Comparison of ENCODE assay signal across 2 cellular contexts in the genomic region with DNA sequence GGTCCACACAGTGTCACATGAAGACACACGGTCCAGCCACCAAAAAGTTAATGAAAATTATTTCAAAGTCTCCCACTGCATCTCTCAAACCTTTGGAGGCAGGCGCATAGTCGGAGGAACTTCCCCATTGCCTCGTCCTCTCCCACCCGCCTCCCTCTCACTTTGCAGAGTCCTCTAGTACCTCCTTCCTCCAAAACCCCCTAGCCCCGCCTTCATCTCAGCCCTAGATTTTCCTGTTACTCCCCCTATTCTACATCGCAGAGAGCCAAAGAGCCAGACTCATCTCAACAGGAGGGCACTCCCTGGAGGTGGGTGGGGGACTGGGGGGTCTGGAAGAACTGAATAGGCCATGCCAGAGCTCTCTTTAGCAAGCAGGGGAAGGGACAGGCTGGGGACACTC.
TF ChIP-seq lines count a peak whose summit lies in the region.

No MANE protein-coding gene starts in this region.

TF ChIP-seq in GM23338, 12 proteins besides CTCF, POLR2A, EP300 and RAD21 (continued from another document):
- TF ChIP-seq EZH2 (IDR thresholded peaks at IDR 0.05; ENCODE audit: low read depth, unreplicated experiment): no peak
- TF ChIP-seq, protein P1, sequence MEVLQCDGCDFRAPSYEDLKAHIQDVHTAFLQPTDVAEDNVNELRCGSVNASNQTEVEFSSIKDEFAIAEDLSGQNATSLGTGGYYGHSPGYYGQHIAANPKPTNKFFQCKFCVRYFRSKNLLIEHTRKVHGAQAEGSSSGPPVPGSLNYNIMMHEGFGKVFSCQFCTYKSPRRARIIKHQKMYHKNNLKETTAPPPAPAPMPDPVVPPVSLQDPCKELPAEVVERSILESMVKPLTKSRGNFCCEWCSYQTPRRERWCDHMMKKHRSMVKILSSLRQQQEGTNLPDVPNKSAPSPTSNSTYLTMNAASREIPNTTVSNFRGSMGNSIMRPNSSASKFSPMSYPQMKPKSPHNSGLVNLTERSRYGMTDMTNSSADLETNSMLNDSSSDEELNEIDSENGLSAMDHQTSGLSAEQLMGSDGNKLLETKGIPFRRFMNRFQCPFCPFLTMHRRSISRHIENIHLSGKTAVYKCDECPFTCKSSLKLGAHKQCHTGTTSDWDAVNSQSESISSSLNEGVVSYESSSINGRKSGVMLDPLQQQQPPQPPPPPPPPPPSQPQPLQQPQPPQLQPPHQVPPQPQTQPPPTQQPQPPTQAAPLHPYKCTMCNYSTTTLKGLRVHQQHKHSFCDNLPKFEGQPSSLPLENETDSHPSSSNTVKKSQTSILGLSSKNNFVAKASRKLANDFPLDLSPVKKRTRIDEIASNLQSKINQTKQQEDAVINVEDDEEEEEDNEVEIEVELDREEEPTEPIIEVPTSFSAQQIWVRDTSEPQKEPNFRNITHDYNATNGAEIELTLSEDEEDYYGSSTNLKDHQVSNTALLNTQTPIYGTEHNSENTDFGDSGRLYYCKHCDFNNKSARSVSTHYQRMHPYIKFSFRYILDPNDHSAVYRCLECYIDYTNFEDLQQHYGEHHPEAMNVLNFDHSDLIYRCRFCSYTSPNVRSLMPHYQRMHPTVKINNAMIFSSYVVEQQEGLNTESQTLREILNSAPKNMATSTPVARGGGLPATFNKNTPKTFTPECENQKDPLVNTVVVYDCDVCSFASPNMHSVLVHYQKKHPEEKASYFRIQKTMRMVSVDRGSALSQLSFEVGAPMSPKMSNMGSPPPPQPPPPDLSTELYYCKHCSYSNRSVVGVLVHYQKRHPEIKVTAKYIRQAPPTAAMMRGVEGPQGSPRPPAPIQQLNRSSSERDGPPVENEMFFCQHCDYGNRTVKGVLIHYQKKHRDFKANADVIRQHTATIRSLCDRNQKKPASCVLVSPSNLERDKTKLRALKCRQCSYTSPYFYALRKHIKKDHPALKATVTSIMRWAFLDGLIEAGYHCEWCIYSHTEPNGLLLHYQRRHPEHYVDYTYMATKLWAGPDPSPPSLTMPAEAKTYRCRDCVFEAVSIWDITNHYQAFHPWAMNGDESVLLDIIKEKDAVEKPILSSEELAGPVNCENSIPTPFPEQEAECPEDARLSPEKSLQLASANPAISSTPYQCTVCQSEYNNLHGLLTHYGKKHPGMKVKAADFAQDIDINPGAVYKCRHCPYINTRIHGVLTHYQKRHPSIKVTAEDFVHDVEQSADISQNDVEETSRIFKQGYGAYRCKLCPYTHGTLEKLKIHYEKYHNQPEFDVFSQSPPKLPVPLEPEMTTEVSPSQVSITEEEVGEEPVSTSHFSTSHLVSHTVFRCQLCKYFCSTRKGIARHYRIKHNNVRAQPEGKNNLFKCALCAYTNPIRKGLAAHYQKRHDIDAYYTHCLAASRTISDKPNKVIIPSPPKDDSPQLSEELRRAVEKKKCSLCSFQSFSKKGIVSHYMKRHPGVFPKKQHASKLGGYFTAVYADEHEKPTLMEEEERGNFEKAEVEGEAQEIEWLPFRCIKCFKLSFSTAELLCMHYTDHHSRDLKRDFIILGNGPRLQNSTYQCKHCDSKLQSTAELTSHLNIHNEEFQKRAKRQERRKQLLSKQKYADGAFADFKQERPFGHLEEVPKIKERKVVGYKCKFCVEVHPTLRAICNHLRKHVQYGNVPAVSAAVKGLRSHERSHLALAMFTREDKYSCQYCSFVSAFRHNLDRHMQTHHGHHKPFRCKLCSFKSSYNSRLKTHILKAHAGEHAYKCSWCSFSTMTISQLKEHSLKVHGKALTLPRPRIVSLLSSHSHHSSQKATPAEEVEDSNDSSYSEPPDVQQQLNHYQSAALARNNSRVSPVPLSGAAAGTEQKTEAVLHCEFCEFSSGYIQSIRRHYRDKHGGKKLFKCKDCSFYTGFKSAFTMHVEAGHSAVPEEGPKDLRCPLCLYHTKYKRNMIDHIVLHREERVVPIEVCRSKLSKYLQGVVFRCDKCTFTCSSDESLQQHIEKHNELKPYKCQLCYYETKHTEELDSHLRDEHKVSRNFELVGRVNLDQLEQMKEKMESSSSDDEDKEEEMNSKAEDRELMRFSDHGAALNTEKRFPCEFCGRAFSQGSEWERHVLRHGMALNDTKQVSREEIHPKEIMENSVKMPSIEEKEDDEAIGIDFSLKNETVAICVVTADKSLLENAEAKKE (CRISPR knock-in tag; IDR thresholded peaks at IDR 0.05): no peak
- TF ChIP-seq, protein P2, sequence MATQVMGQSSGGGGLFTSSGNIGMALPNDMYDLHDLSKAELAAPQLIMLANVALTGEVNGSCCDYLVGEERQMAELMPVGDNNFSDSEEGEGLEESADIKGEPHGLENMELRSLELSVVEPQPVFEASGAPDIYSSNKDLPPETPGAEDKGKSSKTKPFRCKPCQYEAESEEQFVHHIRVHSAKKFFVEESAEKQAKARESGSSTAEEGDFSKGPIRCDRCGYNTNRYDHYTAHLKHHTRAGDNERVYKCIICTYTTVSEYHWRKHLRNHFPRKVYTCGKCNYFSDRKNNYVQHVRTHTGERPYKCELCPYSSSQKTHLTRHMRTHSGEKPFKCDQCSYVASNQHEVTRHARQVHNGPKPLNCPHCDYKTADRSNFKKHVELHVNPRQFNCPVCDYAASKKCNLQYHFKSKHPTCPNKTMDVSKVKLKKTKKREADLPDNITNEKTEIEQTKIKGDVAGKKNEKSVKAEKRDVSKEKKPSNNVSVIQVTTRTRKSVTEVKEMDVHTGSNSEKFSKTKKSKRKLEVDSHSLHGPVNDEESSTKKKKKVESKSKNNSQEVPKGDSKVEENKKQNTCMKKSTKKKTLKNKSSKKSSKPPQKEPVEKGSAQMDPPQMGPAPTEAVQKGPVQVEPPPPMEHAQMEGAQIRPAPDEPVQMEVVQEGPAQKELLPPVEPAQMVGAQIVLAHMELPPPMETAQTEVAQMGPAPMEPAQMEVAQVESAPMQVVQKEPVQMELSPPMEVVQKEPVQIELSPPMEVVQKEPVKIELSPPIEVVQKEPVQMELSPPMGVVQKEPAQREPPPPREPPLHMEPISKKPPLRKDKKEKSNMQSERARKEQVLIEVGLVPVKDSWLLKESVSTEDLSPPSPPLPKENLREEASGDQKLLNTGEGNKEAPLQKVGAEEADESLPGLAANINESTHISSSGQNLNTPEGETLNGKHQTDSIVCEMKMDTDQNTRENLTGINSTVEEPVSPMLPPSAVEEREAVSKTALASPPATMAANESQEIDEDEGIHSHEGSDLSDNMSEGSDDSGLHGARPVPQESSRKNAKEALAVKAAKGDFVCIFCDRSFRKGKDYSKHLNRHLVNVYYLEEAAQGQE (IDR thresholded peaks at IDR 0.05; ENCODE audit: unreplicated experiment): no peak

TF ChIP-seq in WTC11, 78 proteins besides CTCF, POLR2A, EP300 and RAD21 (continued from another document):
- TF ChIP-seq, protein P3, sequence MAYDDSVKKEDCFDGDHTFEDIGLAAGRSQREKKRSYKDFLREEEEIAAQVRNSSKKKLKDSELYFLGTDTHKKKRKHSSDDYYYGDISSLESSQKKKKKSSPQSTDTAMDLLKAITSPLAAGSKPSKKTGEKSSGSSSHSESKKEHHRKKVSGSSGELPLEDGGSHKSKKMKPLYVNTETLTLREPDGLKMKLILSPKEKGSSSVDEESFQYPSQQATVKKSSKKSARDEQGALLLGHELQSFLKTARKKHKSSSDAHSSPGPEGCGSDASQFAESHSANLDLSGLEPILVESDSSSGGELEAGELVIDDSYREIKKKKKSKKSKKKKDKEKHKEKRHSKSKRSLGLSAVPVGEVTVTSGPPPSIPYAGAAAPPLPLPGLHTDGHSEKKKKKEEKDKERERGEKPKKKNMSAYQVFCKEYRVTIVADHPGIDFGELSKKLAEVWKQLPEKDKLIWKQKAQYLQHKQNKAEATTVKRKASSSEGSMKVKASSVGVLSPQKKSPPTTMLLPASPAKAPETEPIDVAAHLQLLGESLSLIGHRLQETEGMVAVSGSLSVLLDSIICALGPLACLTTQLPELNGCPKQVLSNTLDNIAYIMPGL (CRISPR knock-in tag; IDR thresholded peaks at IDR 0.05): no peak
- TF ChIP-seq KAT7 (CRISPR knock-in tag; IDR thresholded peaks at IDR 0.05; ENCODE audit: borderline replicate concordance) (no peak), IRF2 (CRISPR knock-in tag; IDR thresholded peaks at IDR 0.05; ENCODE audit: borderline replicate concordance, low read depth) (no peak), SOX15 (CRISPR knock-in tag; IDR thresholded peaks at IDR 0.05) (no peak), ATF1 (CRISPR knock-in tag; IDR thresholded peaks at IDR 0.05) (no peak), GABPB1 (CRISPR knock-in tag; IDR thresholded peaks at IDR 0.05) (no peak), TP53 (CRISPR knock-in tag; IDR thresholded peaks at IDR 0.05) (no peak), ETV6 (CRISPR knock-in tag; IDR thresholded peaks at IDR 0.05) (no peak)
- TF ChIP-seq, protein P4, sequence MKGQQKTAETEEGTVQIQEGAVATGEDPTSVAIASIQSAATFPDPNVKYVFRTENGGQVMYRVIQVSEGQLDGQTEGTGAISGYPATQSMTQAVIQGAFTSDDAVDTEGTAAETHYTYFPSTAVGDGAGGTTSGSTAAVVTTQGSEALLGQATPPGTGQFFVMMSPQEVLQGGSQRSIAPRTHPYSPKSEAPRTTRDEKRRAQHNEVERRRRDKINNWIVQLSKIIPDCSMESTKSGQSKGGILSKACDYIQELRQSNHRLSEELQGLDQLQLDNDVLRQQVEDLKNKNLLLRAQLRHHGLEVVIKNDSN (CRISPR knock-in tag; IDR thresholded peaks at IDR 0.05): no peak
